ENCODE assay signal across 35 cellular contexts in the genomic region with DNA sequence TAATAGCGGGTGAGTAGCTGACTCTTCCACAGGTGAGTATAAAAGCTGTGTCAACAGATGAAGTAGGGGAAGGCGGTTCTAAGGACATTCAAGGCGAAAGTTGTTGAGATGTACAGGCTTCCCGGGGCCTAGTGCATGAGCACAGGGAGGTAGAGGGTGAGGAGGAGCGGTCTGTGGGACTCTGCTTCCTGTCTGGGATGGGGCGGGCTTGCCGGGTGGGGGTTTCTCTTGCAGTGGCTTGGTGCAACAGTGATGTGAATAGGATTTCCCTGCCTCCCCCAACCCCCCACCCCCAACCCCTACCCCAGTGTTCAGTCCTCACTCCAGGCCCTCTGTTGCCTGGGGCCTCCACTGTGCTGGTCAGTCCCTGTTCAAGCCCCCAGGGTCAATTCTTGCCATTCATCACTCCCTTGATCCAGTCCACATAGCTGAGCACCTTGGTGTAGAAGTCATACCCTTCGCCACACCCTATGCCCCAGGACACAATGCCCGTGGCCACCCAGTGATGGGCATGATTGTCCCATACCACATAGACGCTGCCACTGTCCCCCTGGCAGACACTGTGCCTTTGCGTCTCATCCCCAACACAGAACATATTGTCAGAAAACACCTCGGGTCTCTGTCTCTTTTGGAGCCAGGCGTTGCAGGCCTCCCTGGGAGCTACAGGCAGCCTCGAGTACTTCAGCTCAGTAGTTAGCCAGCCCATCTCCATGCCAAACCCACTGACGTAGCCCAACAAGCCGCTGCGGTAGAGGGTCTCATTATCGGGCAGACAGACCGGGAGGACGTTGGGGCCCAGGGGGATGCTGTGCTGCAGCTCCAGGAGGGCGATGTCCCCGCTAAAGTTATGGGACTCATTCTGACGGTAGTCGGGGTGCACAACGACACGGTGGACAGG. TPM values are rescaled to one million over a fixed set of nuclear protein-coding genes. Genes with fewer than 3 reads are reported as not detected.
DNase-seq lines count a peak whose midpoint lies in the region; ATAC-seq and TF ChIP-seq lines count a peak whose summit lies in the region.
"Had no signal": no experiment of that assay in that cellular context is flagged by ENCODE, and none has a peak within 500 bp of the region (broad histone marks: within the 10 kb centered on the region; RNA-seq: fewer than 3 reads in every experiment).

No MANE protein-coding gene starts in this region.

- H3K9ac ChIP-seq in DND-41 (ENCODE audit: low read depth, low read length) (no peak overlapping the region), HCT116 (ENCODE audit: low read length) (no peak overlapping the region)

- BruUV-seq in HCT116 (replicated peaks; lab: Mats Ljungman, UMichigan), result no TSS peak

- intact Hi-C loops in HCT116 (cut with micrococcal nuclease), result no loop called here
- intact Hi-C loops in left lung (cut with DNase I), result loop anchor here in 1 of 2 donors (10.0 kb wide), 1 partner anchor 171 kb away; a partner anchor contains a TSS
- intact Hi-C loops in sigmoid colon (cut with DNase I), result no loop called here
- intact Hi-C loops in left cardiac atrium (cut with DNase I), result no loop called here

- TF ChIP-seq EP300 in sigmoid colon (IDR thresholded peaks at IDR 0.05), result no peak

- H3K79me2 ChIP-seq in DND-41 (ENCODE audit: insufficient read depth, low read length) (no peaks in the 10 kb centered on the region), HCT116 (ENCODE audit: insufficient read depth, low read length) (no peaks in the 10 kb centered on the region)

- ATAC-seq in DND-41 (ENCODE audit: insufficient read depth, low read depth) (peak; percentile 25; the same call in 1 of the 3 replicates), HCT116 (no peak), left lung (peak; percentile 41), GM21423 (IDR thresholded peaks at IDR 0.05; ENCODE audit: unreplicated experiment) (no peak), left cardiac atrium (no peak), HG02885 (IDR thresholded peaks at IDR 0.05; ENCODE audit: poor library complexity, unreplicated experiment) (no peak)
- ATAC-seq: foreskin keratinocyte, heart left ventricle, lower lobe of right lung, natural killer cell, SK-N-SH treated with all-trans-retinoic acid at 6 μM for 48 hours had no signal

- H3K36me3 ChIP-seq in DND-41 (ENCODE audit: insufficient read depth, low read length) (peaks cover 7% of the 10 kb centered on the region; the same call in 1 of the 2 replicates), HCT116 (ENCODE audit: control insufficient read depth in 1 of 2, insufficient read depth in 2 of 2, low read length in 2 of 2) (peaks cover 0 to 6% of the 10 kb centered on the region in 2 experiments; a peak in 1 of 4 replicates), left lung (peaks cover 0 to 48% of the 10 kb centered on the region in 2 donors), sigmoid colon (peaks cover 5 to 28% (median 8%) of the 10 kb centered on the region in 4 donors)
- H3K36me3 ChIP-seq: brain microvascular endothelial cell, ovary had no signal

- WGBS in sigmoid colon, 2 donors, result 82 to 86% methylated on average over 26 of the region's 26 CpGs

- TF ChIP-seq POLR2A in HCT116 (IDR thresholded peaks at IDR 0.05; ENCODE audit: borderline replicate concordance, extremely low read depth, insufficient read depth, insufficient read length) (no peak), sigmoid colon (IDR thresholded peaks at IDR 0.05) (no peak)

- RAD21 ChIA-PET in HCT116 (lab: Charles Lee; ENCODE audit: low non-redundant PET in 1 of 2, low total read pairs in 2 of 2, uncharacterized antibody in 2 of 2, unreplicated experiment in 2 of 2), result interaction anchor here in 1 of 2 experiments (0.6 kb wide), 1 partner anchor 173 kb away, joined by 3 read pairs; no protein-coding TSS in a partner anchor

- no peak for TF ChIP-seq RAD21 in HCT116 (IDR thresholded peaks at IDR 0.05; ENCODE audit: low read depth)

- no peak overlapping the region for H3K27ac ChIP-seq in DND-41 (ENCODE audit: low read length)
- no peak overlapping the region for H3K27ac ChIP-seq in HCT116 (ENCODE audit: low read depth, low read length)
- no peak overlapping the region for H3K27ac ChIP-seq in left lung
- no peak overlapping the region for H3K27ac ChIP-seq in sigmoid colon
- H3K27ac ChIP-seq: BLaER1 treated with 17β-estradiol and CSF1 and Interleukin-3, amounts not matched to agents 10 nM and 100 nM; brain microvascular endothelial cell; foreskin keratinocyte; heart left ventricle; lower lobe of right lung; thoracic aorta had no signal

- POLR2A ChIA-PET in HCT116 (lab: Charles Lee), result no interaction called here

- H3K9me3 ChIP-seq in DND-41 (ENCODE audit: insufficient read depth, low read length, severe bottlenecking) (no peaks in the 10 kb centered on the region), HCT116 (ENCODE audit: control insufficient read depth in 1 of 2, insufficient read depth in 1 of 2, low read depth in 1 of 2, low read length in 2 of 2) (no peaks in the 10 kb centered on the region), left lung (no peaks in the 10 kb centered on the region), sigmoid colon (no peaks in the 10 kb centered on the region)
- H3K9me3 ChIP-seq: BLaER1 treated with 17β-estradiol and CSF1 and Interleukin-3, amounts not matched to agents 10 nM and 100 nM; esophagus squamous epithelium; heart left ventricle; lower lobe of right lung; ovary; thoracic aorta had no signal

- H3K4me3 ChIP-seq in DND-41 (ENCODE audit: low read depth in 1 of 2, low read length in 2 of 2) (no peak overlapping the region), HCT116 (replicated peaks in 1 of 2; ENCODE audit: low read depth in 1 of 2, low read length in 2 of 2) (no peak overlapping the region), left lung (no peak overlapping the region), sigmoid colon (no peak overlapping the region)
- H3K4me3 ChIP-seq: BLaER1 treated with 17β-estradiol and CSF1 and Interleukin-3, amounts not matched to agents 10 nM and 100 nM; esophagus squamous epithelium; heart left ventricle; lower lobe of right lung; ovary; thoracic aorta had no signal

- no peaks in the 10 kb centered on the region for H4K20me1 ChIP-seq in DND-41 (ENCODE audit: insufficient read depth, low read length)
- H4K20me1 ChIP-seq in HCT116 (ENCODE audit: insufficient read depth), result no peaks in the 10 kb centered on the region

- H3K4me2 ChIP-seq in DND-41 (ENCODE audit: insufficient read depth, low read length), result no peak overlapping the region
- H3K4me2 ChIP-seq in HCT116 (ENCODE audit: low read length), result no peak overlapping the region
- H3K4me2 ChIP-seq: BLaER1 treated with 17β-estradiol and CSF1 and Interleukin-3, amounts not matched to agents 10 nM and 100 nM had no signal

- H2AFZ ChIP-seq in DND-41 (ENCODE audit: low read depth, low read length) (no peak overlapping the region), HCT116 (ENCODE audit: low read depth, low read length, poor library complexity, severe bottlenecking) (no peak overlapping the region)

- H3K4me1 ChIP-seq in DND-41 (ENCODE audit: insufficient read depth, low read length), result peaks cover 14% of the 10 kb centered on the region
- H3K4me1 ChIP-seq in HCT116 (ENCODE audit: control insufficient read depth in 1 of 2, insufficient read depth in 2 of 2, low read length in 2 of 2), result peaks cover 0 to 6% of the 10 kb centered on the region in 2 experiments; a peak in 1 of 4 replicates
- peaks cover 0 to 20% of the 10 kb centered on the region in 2 donors for H3K4me1 ChIP-seq in left lung
- H3K4me1 ChIP-seq in sigmoid colon, result peaks cover 0 to 22% (median 17%) of the 10 kb centered on the region in 4 donors
- H3K4me1 ChIP-seq: foreskin keratinocyte had no signal

- H3K27me3 ChIP-seq in DND-41 (ENCODE audit: insufficient read depth, low read length, poor library complexity) (no peaks in the 10 kb centered on the region), HCT116 (ENCODE audit: insufficient read depth, low read length) (no peaks in the 10 kb centered on the region), left lung (no peaks in the 10 kb centered on the region), sigmoid colon (no peaks in the 10 kb centered on the region)
- H3K27me3 ChIP-seq: brain microvascular endothelial cell, esophagus squamous epithelium, foreskin keratinocyte, heart left ventricle, ovary had no signal

- TF ChIP-seq CTCF in DND-41 (IDR thresholded peaks at IDR 0.05; ENCODE audit: borderline replicate concordance, extremely low read depth, low read length, poor library complexity, severe bottlenecking), result no peak
- TF ChIP-seq CTCF in HCT116 (IDR thresholded peaks at IDR 0.05 in 2 of 3, conservative IDR thresholded peaks at IDR 0.05 in 1 of 3; ENCODE audit: borderline replicate concordance in 1 of 3, insufficient read depth in 1 of 3, low read depth in 2 of 3, low read length in 2 of 3), result no peak
- no peak for TF ChIP-seq CTCF in left lung (IDR thresholded peaks at IDR 0.05)
- TF ChIP-seq CTCF in sigmoid colon (IDR thresholded peaks at IDR 0.05), result no peak

- no peaks in the 10 kb centered on the region for H3K9me2 ChIP-seq in HCT116 (ENCODE audit: insufficient read depth)

- DNase-seq in DND-41 (no peak), HCT116 (ENCODE audit: low read depth, low spot score) (no peak), left lung (no peak), sigmoid colon (peak; percentile 52), left cardiac atrium (no peak)
- DNase-seq: activated CD4-positive, alpha-beta T cell treated with anti-CD3 and anti-CD28 coated beads, Interleukin-2, amount 50 U/mL, for 4 hours; activated CD8-positive, alpha-beta memory T cell treated with anti-CD3 and anti-CD28 coated beads, Interleukin-2, amount 50 U/mL, for 48 hours; activated naive CD4-positive, alpha-beta T cell treated with anti-CD3 and anti-CD28 coated beads, Interleukin-2, amount 10 ng/mL, durations not matched to agents 7 days and 5 days; amygdala; brain microvascular endothelial cell; cerebellar nuclear complex; DMS153; esophagus squamous epithelium; foreskin keratinocyte; GOT3; heart left ventricle; KBM-7; lower lobe of right lung; natural killer cell; NCI-H1105; NCI-H187 treated with DMSO at 0.1 percent for 48 hours; NCI-H524 treated with DMSO at 0.1 percent for 48 hours; ovary; Right ventricle myocardium superior; stimulated activated CD4-positive, alpha-beta T cell treated with anti-CD3 and anti-CD28 coated beads, Interleukin-1b, Interleukin-23, amount 100 ng/mL, for 48 hours had no signal

- CTCF ChIA-PET in HCT116 (lab: Charles Lee), result no interaction called here

RNA-seq across cellular contexts. Expression of a gene that starts 4.0 kb away (rescaled TPM):
- total RNA-seq in HCT116 (2021; ENCODE audit: unreplicated experiment) (4.3 TPM), left lung (100 to 1,000 TPM; 403 to 693 TPM), sigmoid colon (100 to 1,000 TPM; 328 to 493 (median 467) TPM), left cardiac atrium (100 to 1,000 TPM; 331 to 488 TPM)
- 1.0 and 1.4 TPM in 2 replicates for polyA plus RNA-seq in HCT116 (2012)
- 100 to 1,000 TPM in 1 of 3 donors, 10 to 100 TPM in 2; 23.8 to 257 (median 54.1) TPM for polyA plus RNA-seq in sigmoid colon

RNA-seq across cellular contexts. Expression of a gene that starts 12.8 kb away (rescaled TPM):
- total RNA-seq in HCT116 (2021; ENCODE audit: unreplicated experiment) (25.9 TPM), left lung (10 to 100 TPM; 65.9 to 72.7 TPM), sigmoid colon (10 to 100 TPM; 44.2 to 82.6 (median 65.3) TPM), left cardiac atrium (10 to 100 TPM; 23.0 to 29.8 TPM)
- polyA plus RNA-seq in HCT116 (2012), result 19.2 and 19.7 TPM in 2 replicates
- polyA plus RNA-seq in sigmoid colon, result 10 to 100 TPM in 2 of 3 donors, 1 to 10 TPM in 1; 9.9 to 45.5 (median 12.0) TPM

RNA-seq across cellular contexts. Expression of a gene that starts 32.4 kb away (rescaled TPM):
- 0.22 TPM for total RNA-seq in HCT116 (2021; ENCODE audit: unreplicated experiment)
- 3.6 and 4.3 TPM in 2 replicates for polyA plus RNA-seq in HCT116 (2012)
- total RNA-seq in left lung, result 1 to 10 TPM; 1.2 to 2.3 TPM
- under 1 TPM in 1 of 4 donors, not detected in 3; 0.71 TPM for total RNA-seq in sigmoid colon
- polyA plus RNA-seq in sigmoid colon, result 10 to 100 TPM in 1 of 3 donors, 1 to 10 TPM in 2; 3.7 to 30.9 (median 4.2) TPM
- total RNA-seq in left cardiac atrium, result 1 to 10 TPM in 1 of 2 donors, under 1 TPM in 1; 0.97 to 2.1 TPM
- total RNA-seq: activated T-helper 1 cell treated with anti-CD3 and anti-CD28 coated beads, Interleukin-12 subunit alpha, Interleukin-12 subunit beta, Interleukin-2, Interleukin-4 antibody, amounts not matched to agents 30 ng/mL and 10 ng/mL and 1 ng/mL, durations not matched to agents 14 hours and 24 hours and 36 hours; foreskin keratinocyte; HT1080; MCF 10A; mononuclear cell; natural killer cell had no signal
- polyA plus RNA-seq: foreskin keratinocyte, keratinocyte had no signal

RNA-seq across cellular contexts. Expression of a gene that starts 33.9 kb away (rescaled TPM):
- total RNA-seq in HCT116 (2021; ENCODE audit: unreplicated experiment) (23.0 TPM), left lung (10 to 100 TPM; 30.3 to 45.8 TPM), sigmoid colon (10 to 100 TPM; 11.5 to 41.5 (median 19.3) TPM), left cardiac atrium (10 to 100 TPM; 14.7 to 17.0 TPM)
- 24.2 and 27.6 TPM in 2 replicates for polyA plus RNA-seq in HCT116 (2012)
- polyA plus RNA-seq in sigmoid colon, result 10 to 100 TPM in 1 of 3 donors, 1 to 10 TPM in 2; 3.7 to 25.9 (median 6.0) TPM

RNA-seq across cellular contexts. Expression of a gene that starts 35.7 kb away (rescaled TPM):
- 2.4 TPM for total RNA-seq in HCT116 (2021; ENCODE audit: unreplicated experiment)
- polyA plus RNA-seq in HCT116 (2012), result 0.98 and 1.4 TPM in 2 replicates
- 100 to 1,000 TPM; 302 to 326 TPM for total RNA-seq in left lung
- total RNA-seq in sigmoid colon, result 100 to 1,000 TPM; 420 to 622 (median 463) TPM
- 100 to 1,000 TPM in 1 of 3 donors, 10 to 100 TPM in 2; 15.5 to 244 (median 52.9) TPM for polyA plus RNA-seq in sigmoid colon
- 100 to 1,000 TPM; 222 to 287 TPM for total RNA-seq in left cardiac atrium

Comparison
In these comparisons a context has a peak if more than half of its experiments do, and no peak if none do; other contexts are left out.
1. ATAC-seq: peak in DND-41 (single experiment) and left lung (single experiment); none in HCT116 (single experiment), GM21423 (single experiment), left cardiac atrium (0 of 2) and HG02885 (single experiment).
2. RNA of a gene that starts 4.0 kb away (total RNA-seq): 403 to 693 TPM in left lung, 331 to 488 TPM in left cardiac atrium and 328 to 493 TPM in sigmoid colon; 4.3 TPM in HCT116 (single experiment); every median in the first group is over 10 times any median in the second.